8 cellular contexts compared by ENCODE assay signal in genomic region chr6:166956444-166957086, GRCh38. TPM values are rescaled to one million over a fixed set of nuclear protein-coding genes. Genes with fewer than 3 reads are reported as not detected.
A peak's percentile ranks its signal among the peaks of the same experiment; 100 is the strongest.
DNase-seq lines count a peak whose midpoint lies in the region; ATAC-seq, FAIRE-seq and TF ChIP-seq lines count a peak whose summit lies in the region.

RNASET2 (minus strand) TSS chr6:166956550; CDS start chr6:166956182, 368 bp downstream.

- H3K27ac ChIP-seq in ACC112 (ENCODE audit: low read depth, low read length): no peak within 1 kb of the TSS

- peak within 1 kb of the TSS; percentile 72; the same call in 1 of the 2 replicates for H3K27ac Mint-ChIP-seq in WTC11
- H3K27ac Mint-ChIP-seq in immature natural killer cell: peak within 1 kb of the TSS; percentile 91 to 99 (median 95)

- peaks cover 33% of the 10 kb centered on the region for H3K4me1 Mint-ChIP-seq in WTC11
- peaks cover 58 to 74% of the 10 kb centered on the region in 2 donors for H3K4me1 Mint-ChIP-seq in immature natural killer cell

- H3K27me3 Mint-ChIP-seq in WTC11 (ENCODE audit: low read depth) (peaks cover 12% of the 10 kb centered on the region), immature natural killer cell (ENCODE audit: low read depth in 3 of 3) (peaks cover 0 to 16% (median 15%) of the 10 kb centered on the region in 3 donors)

- peak; percentile 78 for DNase-seq in NCI-H2227 treated with DMSO at 0.1 percent for 48 hours (lab: John Stamatoyannopoulos, UW)
- peak; percentile 98 for DNase-seq in WTC11 (ENCODE audit: low spot score)
- DNase-seq in bronchial epithelial cell (ENCODE audit: low read depth): peak; percentile 69
- peak; percentile 97 to 99 (median 98) for DNase-seq in immature natural killer cell
- DNase-seq in smooth muscle cell of the brain vasculature (ENCODE audit: low read depth, low spot score): peak; percentile 55

- CTCF ChIA-PET in WTC11 (lab: Charles Lee): interaction anchor here (1.0 to 3.3 kb wide), 4 partner anchors 18 to 181 kb away, joined by 3 to 20 read pairs (median 11); no protein-coding TSS in a partner anchor

- ATAC-seq in GM18867 (IDR thresholded peaks at IDR 0.05; ENCODE audit: unreplicated experiment) (peak; percentile 84), HG03103 (IDR thresholded peaks at IDR 0.05; ENCODE audit: low read depth, unreplicated experiment) (peak; percentile 62), WTC11 (peak; percentile 88)

- H3K4me1 ChIP-seq in ACC112 (ENCODE audit: control insufficient read depth, insufficient read depth, low read length, unreplicated experiment): peaks cover 10% of the 10 kb centered on the region

- POLR2A ChIA-PET in WTC11 (lab: Charles Lee): interaction anchor here (0.5 to 1.7 kb wide), 3 partner anchors 42 to 181 kb away, joined by 3 to 12 read pairs (median 8); partner anchors contain the start of gene CEP43

- H3K4me3 ChIP-seq in ACC112 (ENCODE audit: low read depth, low read length) (peak within 1 kb of the TSS; percentile 82), bronchial epithelial cell (ENCODE audit: low read depth, low read length) (peak within 1 kb of the TSS; percentile 71)

- no peak for FAIRE-seq in bronchial epithelial cell (lab: Jason Lieb, UNC)

- peaks cover 9% of the 10 kb centered on the region for H3K36me3 Mint-ChIP-seq in WTC11
- peaks cover 0 to 4% (median 3%) of the 10 kb centered on the region in 3 donors for H3K36me3 Mint-ChIP-seq in immature natural killer cell

- H3K79me2 ChIP-seq in ACC112 (ENCODE audit: control insufficient read depth, insufficient read depth, low read length, unreplicated experiment): no peaks in the 10 kb centered on the region

- no peaks in the 10 kb centered on the region for H3K27me3 ChIP-seq in ACC112 (ENCODE audit: insufficient read depth, low read length)
- H3K27me3 ChIP-seq in bronchial epithelial cell (ENCODE audit: control insufficient read depth, insufficient read depth, low read length): no peaks in the 10 kb centered on the region

- H3K4me3 Mint-ChIP-seq in WTC11 (peak within 1 kb of the TSS; percentile 78), immature natural killer cell (peak within 1 kb of the TSS; percentile 89 to 96 (median 92))

- H2AFZ ChIP-seq in ACC112 (ENCODE audit: low read length, unreplicated experiment): peak within 1 kb of the TSS; percentile 94

- no peaks in the 10 kb centered on the region for H3K36me3 ChIP-seq in ACC112 (ENCODE audit: insufficient read depth, low read length)
- H3K36me3 ChIP-seq in bronchial epithelial cell (ENCODE audit: control insufficient read depth, insufficient read depth, low read length): no peaks in the 10 kb centered on the region

- H3K9me3 Mint-ChIP-seq in WTC11: no peaks in the 10 kb centered on the region
- H3K9me3 Mint-ChIP-seq in immature natural killer cell: no peaks in the 10 kb centered on the region

- TF ChIP-seq CTCF in WTC11 (IDR thresholded peaks at IDR 0.05) (no peak), bronchial epithelial cell (IDR thresholded peaks at IDR 0.05; ENCODE audit: insufficient read depth, low read length, severe bottlenecking) (no peak)

TF ChIP-seq in WTC11, 78 proteins besides CTCF, POLR2A, EP300 and RAD21 (continues in another document):
- TF ChIP-seq EMX1 (CRISPR knock-in tag; IDR thresholded peaks at IDR 0.05) (no peak), ATF2 (CRISPR knock-in tag; IDR thresholded peaks at IDR 0.05; ENCODE audit: borderline replicate concordance, low read depth) (no peak), JUN (CRISPR knock-in tag; IDR thresholded peaks at IDR 0.05) (no peak; the same call in 1 of the 2 replicates), ZNF423 (CRISPR knock-in tag; IDR thresholded peaks at IDR 0.05) (0 out of 2 replicates have a peak, but pooled peaks have one; percentile 26), MXD4 (CRISPR knock-in tag; IDR thresholded peaks at IDR 0.05; ENCODE audit: borderline replicate concordance) (no peak), ATF1 (CRISPR knock-in tag; IDR thresholded peaks at IDR 0.05) (no peak), CREB1 (CRISPR knock-in tag; IDR thresholded peaks at IDR 0.05) (no peak), PRRX2 (CRISPR knock-in tag; IDR thresholded peaks at IDR 0.05) (no peak), PREB (CRISPR knock-in tag; IDR thresholded peaks at IDR 0.05; ENCODE audit: borderline replicate concordance) (no peak; the same call in 1 of the 2 replicates), PRDM15 (CRISPR knock-in tag; IDR thresholded peaks at IDR 0.05) (no peak; the same call in 1 of the 2 replicates), OVOL2 (CRISPR knock-in tag; IDR thresholded peaks at IDR 0.05; ENCODE audit: borderline replicate concordance) (no peak), HMGA2 (CRISPR knock-in tag; IDR thresholded peaks at IDR 0.05) (no peak), GTF2I (CRISPR knock-in tag; conservative IDR thresholded peaks at IDR 0.05) (no peak), STAT6 (CRISPR knock-in tag; conservative IDR thresholded peaks at IDR 0.05; ENCODE audit: low read depth) (no peak), SMAD3 (CRISPR knock-in tag; IDR thresholded peaks at IDR 0.05; ENCODE audit: borderline replicate concordance) (no peak), JAZF1 (CRISPR knock-in tag; IDR thresholded peaks at IDR 0.05) (no peak)

RNA-seq across cellular contexts. Expression of gene RNASET2, which starts in this region (rescaled TPM):
- total RNA-seq in WTC11 (2021): 35.6 to 44.3 TPM (median 41.9 TPM) in 3 replicates
- 13.2 and 15.0 TPM in 2 replicates for total RNA-seq in bronchial epithelial cell
- polyA plus RNA-seq in immature natural killer cell: 100 to 1,000 TPM; 107 to 171 (median 131) TPM
